Comparison of ENCODE assay signal across 1 cellular context in the genomic region with DNA sequence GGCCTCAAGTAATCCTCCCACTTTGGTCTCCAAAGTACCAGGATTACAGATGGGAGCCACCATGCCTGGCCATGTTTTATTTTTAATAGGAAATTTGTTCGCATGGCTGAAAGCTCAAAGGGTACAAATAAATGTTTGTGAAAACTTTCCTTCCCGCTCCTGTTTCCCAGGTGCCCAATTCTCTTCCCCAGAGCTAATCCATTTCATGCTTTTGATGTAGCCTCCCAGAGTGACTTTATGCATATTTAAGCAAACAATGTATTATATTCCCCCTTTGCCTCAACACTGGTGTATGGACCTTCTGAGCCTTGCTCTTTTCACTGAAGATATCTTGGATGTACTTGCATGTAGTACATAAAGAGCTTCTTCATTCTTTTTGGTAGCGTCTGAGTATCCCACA.
TF ChIP-seq lines count a peak whose summit lies in the region.

No MANE protein-coding gene starts in this region.

TF ChIP-seq in SK-N-SH treated with all-trans-retinoic acid at 6 μM for 48 hours, 23 proteins besides CTCF, POLR2A, EP300 and RAD21 (continued from another document):
- TF ChIP-seq, protein P1, sequence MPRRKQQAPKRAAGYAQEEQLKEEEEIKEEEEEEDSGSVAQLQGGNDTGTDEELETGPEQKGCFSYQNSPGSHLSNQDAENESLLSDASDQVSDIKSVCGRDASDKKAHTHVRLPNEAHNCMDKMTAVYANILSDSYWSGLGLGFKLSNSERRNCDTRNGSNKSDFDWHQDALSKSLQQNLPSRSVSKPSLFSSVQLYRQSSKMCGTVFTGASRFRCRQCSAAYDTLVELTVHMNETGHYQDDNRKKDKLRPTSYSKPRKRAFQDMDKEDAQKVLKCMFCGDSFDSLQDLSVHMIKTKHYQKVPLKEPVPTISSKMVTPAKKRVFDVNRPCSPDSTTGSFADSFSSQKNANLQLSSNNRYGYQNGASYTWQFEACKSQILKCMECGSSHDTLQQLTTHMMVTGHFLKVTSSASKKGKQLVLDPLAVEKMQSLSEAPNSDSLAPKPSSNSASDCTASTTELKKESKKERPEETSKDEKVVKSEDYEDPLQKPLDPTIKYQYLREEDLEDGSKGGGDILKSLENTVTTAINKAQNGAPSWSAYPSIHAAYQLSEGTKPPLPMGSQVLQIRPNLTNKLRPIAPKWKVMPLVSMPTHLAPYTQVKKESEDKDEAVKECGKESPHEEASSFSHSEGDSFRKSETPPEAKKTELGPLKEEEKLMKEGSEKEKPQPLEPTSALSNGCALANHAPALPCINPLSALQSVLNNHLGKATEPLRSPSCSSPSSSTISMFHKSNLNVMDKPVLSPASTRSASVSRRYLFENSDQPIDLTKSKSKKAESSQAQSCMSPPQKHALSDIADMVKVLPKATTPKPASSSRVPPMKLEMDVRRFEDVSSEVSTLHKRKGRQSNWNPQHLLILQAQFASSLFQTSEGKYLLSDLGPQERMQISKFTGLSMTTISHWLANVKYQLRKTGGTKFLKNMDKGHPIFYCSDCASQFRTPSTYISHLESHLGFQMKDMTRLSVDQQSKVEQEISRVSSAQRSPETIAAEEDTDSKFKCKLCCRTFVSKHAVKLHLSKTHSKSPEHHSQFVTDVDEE (CRISPR knock-in tag; IDR thresholded peaks at IDR 0.05): no peak
- TF ChIP-seq BACH2 (CRISPR knock-in tag; IDR thresholded peaks at IDR 0.05; ENCODE audit: borderline replicate concordance): no peak
- no peak for TF ChIP-seq ISL1 (CRISPR knock-in tag; IDR thresholded peaks at IDR 0.05)
- TF ChIP-seq TCF4 (CRISPR knock-in tag; IDR thresholded peaks at IDR 0.05; ENCODE audit: borderline replicate concordance): no peak
- TF ChIP-seq ZNF565 (CRISPR knock-in tag; conservative IDR thresholded peaks at IDR 0.05; ENCODE audit: low read depth): no peak
- TF ChIP-seq, protein P2, sequence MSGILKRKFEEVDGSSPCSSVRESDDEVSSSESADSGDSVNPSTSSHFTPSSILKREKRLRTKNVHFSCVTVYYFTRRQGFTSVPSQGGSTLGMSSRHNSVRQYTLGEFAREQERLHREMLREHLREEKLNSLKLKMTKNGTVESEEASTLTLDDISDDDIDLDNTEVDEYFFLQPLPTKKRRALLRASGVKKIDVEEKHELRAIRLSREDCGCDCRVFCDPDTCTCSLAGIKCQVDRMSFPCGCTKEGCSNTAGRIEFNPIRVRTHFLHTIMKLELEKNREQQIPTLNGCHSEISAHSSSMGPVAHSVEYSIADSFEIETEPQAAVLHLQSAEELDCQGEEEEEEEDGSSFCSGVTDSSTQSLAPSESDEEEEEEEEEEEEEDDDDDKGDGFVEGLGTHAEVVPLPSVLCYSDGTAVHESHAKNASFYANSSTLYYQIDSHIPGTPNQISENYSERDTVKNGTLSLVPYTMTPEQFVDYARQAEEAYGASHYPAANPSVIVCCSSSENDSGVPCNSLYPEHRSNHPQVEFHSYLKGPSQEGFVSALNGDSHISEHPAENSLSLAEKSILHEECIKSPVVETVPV (CRISPR knock-in tag; IDR thresholded peaks at IDR 0.05): no peak
TF ChIP-seq in SK-N-SH treated with all-trans-retinoic acid at 6 μM for 48 hours: peak in this region for 0.
